Comparison of ENCODE assay signal across 10 cellular contexts in genomic region chr22:29733362-29734322, GRCh38. TPM values are rescaled to one million over a fixed set of nuclear protein-coding genes. Genes with fewer than 3 reads are reported as not detected.
DNase-seq lines count a peak whose midpoint lies in the region; ATAC-seq and TF ChIP-seq lines count a peak whose summit lies in the region.
"Had no signal": no experiment of that assay in that cellular context is flagged by ENCODE, and none has a peak within 500 bp of the region (broad histone marks: within the 10 kb centered on the region; RNA-seq: fewer than 3 reads in every experiment).

No MANE protein-coding gene starts in this region.

- H3K27ac Mint-ChIP-seq in stimulated activated memory B cell treated with anti-CD40 and anti-IgM and Interleukin-4, amounts not matched to agents 10 μg/mL and 1 μg/mL and 100 μg/mL, for 72 hours = peak overlapping the region; percentile 79
- H3K27ac Mint-ChIP-seq: activated CD8-positive, alpha-beta T cell treated with anti-CD3 and anti-CD28 coated beads for 36 hours had no signal

- peaks cover 13% of the 10 kb centered on the region for H3K4me1 Mint-ChIP-seq in stimulated activated memory B cell treated with anti-CD40 and anti-IgM and Interleukin-4, amounts not matched to agents 10 μg/mL and 1 μg/mL and 100 μg/mL, for 72 hours

- peak overlapping the region; percentile 15 for H3K4me3 Mint-ChIP-seq in stimulated activated memory B cell treated with anti-CD40 and anti-IgM and Interleukin-4, amounts not matched to agents 10 μg/mL and 1 μg/mL and 100 μg/mL, for 72 hours
- H3K4me3 Mint-ChIP-seq: activated CD8-positive, alpha-beta T cell treated with anti-CD3 and anti-CD28 coated beads for 36 hours had no signal

- ATAC-seq in SK-N-SH treated with all-trans-retinoic acid at 6 μM for 48 hours = no peak; the same call in 2 of the 3 replicates
- ATAC-seq in stimulated activated memory B cell treated with anti-CD40 and anti-IgM and Interleukin-4, amounts not matched to agents 10 μg/mL and 1 μg/mL and 100 μg/mL, for 72 hours = peak; percentile 65
- ATAC-seq in HG03442 (IDR thresholded peaks at IDR 0.05; ENCODE audit: unreplicated experiment) = no peak
- ATAC-seq: activated CD8-positive, alpha-beta T cell treated with anti-CD3 and anti-CD28 coated beads for 36 hours had no signal

- 56% methylated on average over 11 of the region's 20 CpGs for WGBS in SK-N-SH (ENCODE audit: low lambda C conversion rate)

- TF ChIP-seq CTCF in SK-N-SH (IDR thresholded peaks at IDR 0.05) = no peak

- peak overlapping the region in 1 of 2 experiments; percentile 78; a peak in 2 of 4 replicates for H3K27ac ChIP-seq in SK-N-SH (ENCODE audit: low read depth in 2 of 2, low read length in 1 of 2)

- no peaks in the 10 kb centered on the region for H3K9me2 ChIP-seq in SK-N-SH

- no peaks in the 10 kb centered on the region for H3K9me3 ChIP-seq in SK-N-SH

- peak; percentile 83 for DNase-seq in SK-N-SH
- DNase-seq in NCI-H345 (lab: John Stamatoyannopoulos, UW) = peak; percentile 87
- peak; percentile 72 for DNase-seq in amniotic epithelial cell (ENCODE audit: low read depth)
- no peak for DNase-seq in NCI-H2029 treated with DMSO at 0.1 percent for 48 hours (lab: John Stamatoyannopoulos, UW)
- DNase-seq in NCI-H1048 (lab: John Stamatoyannopoulos, UW) = no peak
- DNase-seq: activated CD8-positive, alpha-beta T cell treated with anti-CD3 and anti-CD28 coated beads for 36 hours; NCI-H748 treated with DMSO at 0.1 percent for 48 hours had no signal

- 0 out of 2 replicates have a peak, but pooled peaks have one; percentile 9 for TF ChIP-seq RAD21 in SK-N-SH (IDR thresholded peaks at IDR 0.05; ENCODE audit: low read length)

- H3K4me2 ChIP-seq in SK-N-SH = no peak overlapping the region

- H3F3A ChIP-seq in SK-N-SH (replicated peaks; ENCODE audit: insufficient read depth) = no peaks in the 10 kb centered on the region

- H3K4me3 ChIP-seq in SK-N-SH (ENCODE audit: low read depth in 2 of 2, low read length in 1 of 2) = no peak overlapping the region

- no peaks in the 10 kb centered on the region for H3K9me3 Mint-ChIP-seq in stimulated activated memory B cell treated with anti-CD40 and anti-IgM and Interleukin-4, amounts not matched to agents 10 μg/mL and 1 μg/mL and 100 μg/mL, for 72 hours
- H3K9me3 Mint-ChIP-seq: activated CD8-positive, alpha-beta T cell treated with anti-CD3 and anti-CD28 coated beads for 36 hours had no signal

- no peak overlapping the region for H2AFZ ChIP-seq in SK-N-SH (ENCODE audit: low read depth)

- POLR2A ChIA-PET in SK-N-SH (lab: Yijun Ruan, JAX) = interaction anchor here (0.5 to 1.6 kb wide), 4 partner anchors 11 to 62 kb away, joined by 3 to 9 read pairs (median 4); no protein-coding TSS in a partner anchor

- no peaks in the 10 kb centered on the region for H3K79me2 ChIP-seq in SK-N-SH (ENCODE audit: insufficient read depth)

- H3K9ac ChIP-seq in SK-N-SH = no peak overlapping the region

- peaks cover 0 to 30% of the 10 kb centered on the region in 2 experiments; a peak in 1 of 4 replicates for H3K4me1 ChIP-seq in SK-N-SH (ENCODE audit: control insufficient read depth in 1 of 2, insufficient read depth in 2 of 2, low read depth in 1 of 2, low read length in 1 of 2)

- no peaks in the 10 kb centered on the region for H3K27me3 ChIP-seq in SK-N-SH (ENCODE audit: insufficient read depth)

- H3K36me3 Mint-ChIP-seq in stimulated activated memory B cell treated with anti-CD40 and anti-IgM and Interleukin-4, amounts not matched to agents 10 μg/mL and 1 μg/mL and 100 μg/mL, for 72 hours = peaks cover 45% of the 10 kb centered on the region

- 0 out of 4 replicates have a peak, but pooled peaks of 1 of the 2 experiments have one; percentile 8 for TF ChIP-seq EP300 in SK-N-SH (IDR thresholded peaks at IDR 0.05; ENCODE audit: borderline replicate concordance in 1 of 2, low read depth in 1 of 2, low read length in 1 of 2)

- H3K36me3 ChIP-seq in SK-N-SH (replicated peaks in 1 of 2; ENCODE audit: control insufficient read depth in 1 of 2, insufficient read depth in 2 of 2, low read length in 1 of 2) = peaks cover 0 to 2% of the 10 kb centered on the region in 2 experiments

- no peaks in the 10 kb centered on the region for H3K27me3 Mint-ChIP-seq in stimulated activated memory B cell treated with anti-CD40 and anti-IgM and Interleukin-4, amounts not matched to agents 10 μg/mL and 1 μg/mL and 100 μg/mL, for 72 hours
- H3K27me3 Mint-ChIP-seq: activated CD8-positive, alpha-beta T cell treated with anti-CD3 and anti-CD28 coated beads for 36 hours had no signal

- CTCF ChIA-PET in SK-N-SH (lab: Yijun Ruan, JAX) = interaction anchor here (0.6 to 3.9 kb wide), 10 partner anchors 8 to 355 kb away, joined by 3 to 20 read pairs (median 4); no protein-coding TSS in a partner anchor

- H4K20me1 ChIP-seq in SK-N-SH (ENCODE audit: insufficient read depth) = no peaks in the 10 kb centered on the region

TF ChIP-seq in SK-N-SH, 30 proteins besides CTCF, POLR2A, EP300 and RAD21:
- TF ChIP-seq RCOR1 (IDR thresholded peaks at IDR 0.05; ENCODE audit: low read length) (peak; percentile 40; the same call in 1 of the 2 replicates), YY1 (IDR thresholded peaks at IDR 0.05; ENCODE audit: low read depth) (no peak), MAX (IDR thresholded peaks at IDR 0.05; ENCODE audit: low read depth) (no peak), FOXM1 (IDR thresholded peaks at IDR 0.05; ENCODE audit: low read depth) (no peak), FOSL2 (IDR thresholded peaks at IDR 0.05; ENCODE audit: borderline replicate concordance, low read depth) (no peak), RFX5 (IDR thresholded peaks at IDR 0.05; ENCODE audit: low read length) (no peak), TCF12 (IDR thresholded peaks at IDR 0.05) (no peak), SIN3A (IDR thresholded peaks at IDR 0.05; ENCODE audit: borderline replicate concordance, low read depth, low read length) (no peak), FOXJ3 (CRISPR knock-in tag; IDR thresholded peaks at IDR 0.05) (peak; percentile 72), SMC3 (IDR thresholded peaks at IDR 0.05; ENCODE audit: low read depth, low read length) (no peak), TEAD4 (IDR thresholded peaks at IDR 0.05; ENCODE audit: borderline replicate concordance, insufficient read depth) (no peak), MEF2A (IDR thresholded peaks at IDR 0.05; ENCODE audit: borderline replicate concordance, low read depth) (no peak), JUND (IDR thresholded peaks at IDR 0.05) (no peak), POLR2AphosphoS5 (IDR thresholded peaks at IDR 0.05; ENCODE audit: low read depth, low read length) (no peak)

TF ChIP-seq in SK-N-SH treated with all-trans-retinoic acid at 6 μM for 48 hours, 23 proteins besides CTCF, POLR2A, EP300 and RAD21:
- no peak for TF ChIP-seq PPARA (CRISPR knock-in tag; IDR thresholded peaks at IDR 0.05; ENCODE audit: borderline replicate concordance)
- no peak for TF ChIP-seq RARB (CRISPR knock-in tag; IDR thresholded peaks at IDR 0.05)
- TF ChIP-seq ZNF70 (CRISPR knock-in tag; IDR thresholded peaks at IDR 0.05) = no peak
- TF ChIP-seq ARNTL (CRISPR knock-in tag; IDR thresholded peaks at IDR 0.05; ENCODE audit: borderline replicate concordance, low read depth) = no peak
- no peak for TF ChIP-seq CREB5 (CRISPR knock-in tag; IDR thresholded peaks at IDR 0.05; ENCODE audit: low read depth)
- no peak for TF ChIP-seq OSR1 (CRISPR knock-in tag; IDR thresholded peaks at IDR 0.05)
- TF ChIP-seq GLIS3 (CRISPR knock-in tag; IDR thresholded peaks at IDR 0.05) = no peak
- no peak for TF ChIP-seq ZNF565 (CRISPR knock-in tag; conservative IDR thresholded peaks at IDR 0.05; ENCODE audit: low read depth)
- TF ChIP-seq TOX (CRISPR knock-in tag; IDR thresholded peaks at IDR 0.05; ENCODE audit: borderline replicate concordance) = no peak
- no peak for TF ChIP-seq ESRRG (CRISPR knock-in tag; IDR thresholded peaks at IDR 0.05)

RNA-seq across cellular contexts. Expression of gene CABP7, which starts 13.8 kb away (rescaled TPM):
- polyA plus RNA-seq in SK-N-SH (2012; rRNA removed) = 0.72 and 0.73 TPM in 2 replicates
- polyA plus RNA-seq in SK-N-SH (2012; cell fraction: cytosol; rRNA removed) = 0.42 and 0.55 TPM in 2 replicates
- polyA plus RNA-seq in SK-N-SH (2012; cell fraction: nucleus; rRNA removed) = 1.0 and 1.2 TPM in 2 replicates

RNA-seq across cellular contexts. Expression of gene ZMAT5, which starts 33.2 kb away (rescaled TPM):
- 33.5 and 35.0 TPM in 2 replicates for polyA plus RNA-seq in SK-N-SH (2012; rRNA removed)
- 15.9 and 25.0 TPM in 2 replicates for polyA plus RNA-seq in SK-N-SH (2012; cell fraction: cytosol; rRNA removed)
- polyA plus RNA-seq in SK-N-SH (2012; cell fraction: nucleus; rRNA removed) = 16.8 and 18.9 TPM in 2 replicates

RNA-seq across cellular contexts. Expression of gene UQCR10, which starts 33.5 kb away (rescaled TPM):
- 229 and 248 TPM in 2 replicates for polyA plus RNA-seq in SK-N-SH (2012; rRNA removed)
- 183 and 224 TPM in 2 replicates for polyA plus RNA-seq in SK-N-SH (2012; cell fraction: cytosol; rRNA removed)
- polyA plus RNA-seq in SK-N-SH (2012; cell fraction: nucleus; rRNA removed) = 70.0 and 99.9 TPM in 2 replicates

Comparison
In these comparisons a context has a peak if more than half of its experiments do, and no peak if none do; other contexts are left out.
1. DNase-seq: peak in SK-N-SH (single experiment), NCI-H345 (single experiment) and amniotic epithelial cell (single experiment); none in NCI-H2029 treated with DMSO at 0.1 percent for 48 hours (single experiment) and NCI-H1048 (single experiment).